1 cellular context compared by ENCODE assay signal in the genomic region with DNA sequence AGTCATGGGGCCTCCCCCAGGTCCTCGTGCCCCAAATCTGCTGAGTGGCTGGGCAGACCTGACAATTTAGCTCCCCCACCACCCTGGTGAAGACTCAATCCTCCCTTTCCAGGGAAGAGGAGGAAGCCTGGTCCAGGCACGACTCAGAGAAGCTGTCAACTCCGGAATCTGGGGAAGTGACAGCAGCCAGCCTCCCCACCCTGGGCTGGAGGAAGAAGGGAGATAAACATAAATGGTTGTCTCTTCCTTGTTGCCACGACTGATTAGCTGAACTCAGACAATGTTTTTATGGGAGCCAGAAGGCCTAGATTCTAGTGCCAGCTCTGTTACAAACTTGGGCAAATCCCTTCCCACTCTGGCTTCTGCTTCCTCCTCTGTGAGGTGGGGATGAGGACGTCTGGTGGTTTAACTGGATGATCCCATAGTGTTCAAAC.
TF ChIP-seq lines count a peak whose summit lies in the region.

No MANE protein-coding gene starts in this region.

TF ChIP-seq in K562, 482 proteins besides CTCF, POLR2A, EP300 and RAD21 (continued from another document):
- TF ChIP-seq, protein P1, sequence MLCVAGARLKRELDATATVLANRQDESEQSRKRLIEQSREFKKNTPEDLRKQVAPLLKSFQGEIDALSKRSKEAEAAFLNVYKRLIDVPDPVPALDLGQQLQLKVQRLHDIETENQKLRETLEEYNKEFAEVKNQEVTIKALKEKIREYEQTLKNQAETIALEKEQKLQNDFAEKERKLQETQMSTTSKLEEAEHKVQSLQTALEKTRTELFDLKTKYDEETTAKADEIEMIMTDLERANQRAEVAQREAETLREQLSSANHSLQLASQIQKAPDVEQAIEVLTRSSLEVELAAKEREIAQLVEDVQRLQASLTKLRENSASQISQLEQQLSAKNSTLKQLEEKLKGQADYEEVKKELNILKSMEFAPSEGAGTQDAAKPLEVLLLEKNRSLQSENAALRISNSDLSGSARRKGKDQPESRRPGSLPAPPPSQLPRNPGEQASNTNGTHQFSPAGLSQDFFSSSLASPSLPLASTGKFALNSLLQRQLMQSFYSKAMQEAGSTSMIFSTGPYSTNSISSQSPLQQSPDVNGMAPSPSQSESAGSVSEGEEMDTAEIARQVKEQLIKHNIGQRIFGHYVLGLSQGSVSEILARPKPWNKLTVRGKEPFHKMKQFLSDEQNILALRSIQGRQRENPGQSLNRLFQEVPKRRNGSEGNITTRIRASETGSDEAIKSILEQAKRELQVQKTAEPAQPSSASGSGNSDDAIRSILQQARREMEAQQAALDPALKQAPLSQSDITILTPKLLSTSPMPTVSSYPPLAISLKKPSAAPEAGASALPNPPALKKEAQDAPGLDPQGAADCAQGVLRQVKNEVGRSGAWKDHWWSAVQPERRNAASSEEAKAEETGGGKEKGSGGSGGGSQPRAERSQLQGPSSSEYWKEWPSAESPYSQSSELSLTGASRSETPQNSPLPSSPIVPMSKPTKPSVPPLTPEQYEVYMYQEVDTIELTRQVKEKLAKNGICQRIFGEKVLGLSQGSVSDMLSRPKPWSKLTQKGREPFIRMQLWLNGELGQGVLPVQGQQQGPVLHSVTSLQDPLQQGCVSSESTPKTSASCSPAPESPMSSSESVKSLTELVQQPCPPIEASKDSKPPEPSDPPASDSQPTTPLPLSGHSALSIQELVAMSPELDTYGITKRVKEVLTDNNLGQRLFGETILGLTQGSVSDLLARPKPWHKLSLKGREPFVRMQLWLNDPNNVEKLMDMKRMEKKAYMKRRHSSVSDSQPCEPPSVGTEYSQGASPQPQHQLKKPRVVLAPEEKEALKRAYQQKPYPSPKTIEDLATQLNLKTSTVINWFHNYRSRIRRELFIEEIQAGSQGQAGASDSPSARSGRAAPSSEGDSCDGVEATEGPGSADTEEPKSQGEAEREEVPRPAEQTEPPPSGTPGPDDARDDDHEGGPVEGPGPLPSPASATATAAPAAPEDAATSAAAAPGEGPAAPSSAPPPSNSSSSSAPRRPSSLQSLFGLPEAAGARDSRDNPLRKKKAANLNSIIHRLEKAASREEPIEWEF (CRISPR knock-in tag; IDR thresholded peaks at IDR 0.05), result no peak
- TF ChIP-seq FOXK1 (CRISPR knock-in tag; IDR thresholded peaks at IDR 0.05; ENCODE audit: borderline replicate concordance), result no peak
- peak; percentile 14 for TF ChIP-seq MEIS2 (IDR thresholded peaks at IDR 0.05; ENCODE audit: partially characterized antibody)
- TF ChIP-seq, protein P2, sequence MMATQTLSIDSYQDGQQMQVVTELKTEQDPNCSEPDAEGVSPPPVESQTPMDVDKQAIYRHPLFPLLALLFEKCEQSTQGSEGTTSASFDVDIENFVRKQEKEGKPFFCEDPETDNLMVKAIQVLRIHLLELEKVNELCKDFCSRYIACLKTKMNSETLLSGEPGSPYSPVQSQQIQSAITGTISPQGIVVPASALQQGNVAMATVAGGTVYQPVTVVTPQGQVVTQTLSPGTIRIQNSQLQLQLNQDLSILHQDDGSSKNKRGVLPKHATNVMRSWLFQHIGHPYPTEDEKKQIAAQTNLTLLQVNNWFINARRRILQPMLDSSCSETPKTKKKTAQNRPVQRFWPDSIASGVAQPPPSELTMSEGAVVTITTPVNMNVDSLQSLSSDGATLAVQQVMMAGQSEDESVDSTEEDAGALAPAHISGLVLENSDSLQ (IDR thresholded peaks at IDR 0.05), result 0 out of 2 replicates have a peak, but pooled peaks have one; percentile 17
- TF ChIP-seq NR3C1 (CRISPR knock-in tag; IDR thresholded peaks at IDR 0.05), result no peak
- no peak for TF ChIP-seq NFYB (IDR thresholded peaks at IDR 0.05; ENCODE audit: extremely low read depth, insufficient read length)
- TF ChIP-seq MTA1 (IDR thresholded peaks at IDR 0.05; ENCODE audit: borderline replicate concordance), result no peak
